Comparison of ENCODE assay signal across 1 cellular context in the genomic region with DNA sequence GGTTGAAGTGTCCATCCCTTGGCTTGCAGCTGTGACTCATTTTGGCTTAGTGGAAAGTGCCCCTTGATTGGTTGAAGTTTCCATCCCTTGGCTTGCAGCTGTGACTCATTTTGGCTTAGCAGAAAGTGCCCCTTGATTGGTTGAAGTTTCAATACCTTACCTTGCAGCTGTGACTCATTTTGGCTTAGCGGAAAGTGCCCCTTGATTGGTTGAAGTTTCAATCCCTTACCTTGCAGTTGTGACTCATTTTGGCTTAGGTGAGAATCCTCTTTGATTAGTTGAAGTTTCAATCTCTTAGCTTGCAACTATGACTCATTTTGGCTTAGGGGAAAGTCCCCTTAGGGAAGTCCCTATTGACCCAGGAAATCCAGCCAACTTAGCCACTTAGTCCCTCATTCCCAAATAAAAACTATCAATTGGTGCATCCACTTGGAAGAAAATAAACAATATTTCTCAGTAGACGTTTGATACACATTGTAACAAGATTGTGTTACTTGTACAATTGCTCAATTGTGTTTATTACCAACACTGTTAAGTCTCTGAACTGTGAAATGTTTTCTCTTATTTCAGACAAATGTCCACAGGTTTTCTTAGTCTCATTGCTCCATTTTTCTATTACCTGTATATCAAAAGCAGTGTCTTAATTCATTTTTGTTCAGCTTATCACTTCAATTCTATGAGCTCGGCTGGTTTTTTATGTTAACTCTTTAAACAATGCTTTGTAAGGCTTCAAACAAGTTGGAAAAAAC.
TF ChIP-seq lines count a peak whose summit lies in the region.

No MANE protein-coding gene starts in this region.

TF ChIP-seq in WTC11, 78 proteins besides CTCF, POLR2A, EP300 and RAD21 (continued from another document):
- TF ChIP-seq, protein P1, sequence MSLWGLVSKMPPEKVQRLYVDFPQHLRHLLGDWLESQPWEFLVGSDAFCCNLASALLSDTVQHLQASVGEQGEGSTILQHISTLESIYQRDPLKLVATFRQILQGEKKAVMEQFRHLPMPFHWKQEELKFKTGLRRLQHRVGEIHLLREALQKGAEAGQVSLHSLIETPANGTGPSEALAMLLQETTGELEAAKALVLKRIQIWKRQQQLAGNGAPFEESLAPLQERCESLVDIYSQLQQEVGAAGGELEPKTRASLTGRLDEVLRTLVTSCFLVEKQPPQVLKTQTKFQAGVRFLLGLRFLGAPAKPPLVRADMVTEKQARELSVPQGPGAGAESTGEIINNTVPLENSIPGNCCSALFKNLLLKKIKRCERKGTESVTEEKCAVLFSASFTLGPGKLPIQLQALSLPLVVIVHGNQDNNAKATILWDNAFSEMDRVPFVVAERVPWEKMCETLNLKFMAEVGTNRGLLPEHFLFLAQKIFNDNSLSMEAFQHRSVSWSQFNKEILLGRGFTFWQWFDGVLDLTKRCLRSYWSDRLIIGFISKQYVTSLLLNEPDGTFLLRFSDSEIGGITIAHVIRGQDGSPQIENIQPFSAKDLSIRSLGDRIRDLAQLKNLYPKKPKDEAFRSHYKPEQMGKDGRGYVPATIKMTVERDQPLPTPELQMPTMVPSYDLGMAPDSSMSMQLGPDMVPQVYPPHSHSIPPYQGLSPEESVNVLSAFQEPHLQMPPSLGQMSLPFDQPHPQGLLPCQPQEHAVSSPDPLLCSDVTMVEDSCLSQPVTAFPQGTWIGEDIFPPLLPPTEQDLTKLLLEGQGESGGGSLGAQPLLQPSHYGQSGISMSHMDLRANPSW (CRISPR knock-in tag; conservative IDR thresholded peaks at IDR 0.05; ENCODE audit: low read depth) = no peak
